8 cellular contexts compared by ENCODE assay signal in the genomic region with DNA sequence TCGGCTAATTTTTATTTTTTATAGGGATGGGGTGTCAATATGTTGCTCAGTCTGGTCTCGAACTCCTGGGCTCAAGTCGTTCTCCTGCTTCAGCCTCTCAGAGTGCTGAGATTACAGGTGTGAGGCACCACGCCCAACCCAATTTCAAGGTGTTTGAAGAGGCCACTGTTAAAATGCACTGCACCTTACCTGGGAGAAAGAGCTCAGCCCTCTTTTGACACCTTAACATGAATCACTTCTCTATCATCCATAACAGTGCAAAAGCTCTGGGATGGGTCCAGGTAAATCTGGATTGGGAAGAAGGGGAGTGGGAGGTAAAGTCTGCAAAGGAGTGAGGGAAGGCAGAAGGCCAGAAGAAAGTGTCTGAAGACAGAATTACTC. TPM values are rescaled to one million over a fixed set of nuclear protein-coding genes. Genes with fewer than 3 reads are reported as not detected.
A peak's percentile ranks its signal among the peaks of the same experiment; 100 is the strongest.
DNase-seq lines count a peak whose midpoint lies in the region; ATAC-seq and TF ChIP-seq lines count a peak whose summit lies in the region.

No MANE protein-coding gene starts in this region.

- no peaks in the 10 kb centered on the region for H3K27me3 Mint-ChIP-seq in activated CD4-positive, alpha-beta memory T cell treated with anti-CD3 and anti-CD28 coated beads, Interleukin-2, amount 10 ng/mL, durations not matched to agents 7 days and 5 days
- no peaks in the 10 kb centered on the region for H3K27me3 Mint-ChIP-seq in stimulated activated naive CD8-positive, alpha-beta T cell treated with anti-CD3 and anti-CD28 coated beads, Interleukin-15, amount 100 ng/mL, for 72 hours

- no peaks in the 10 kb centered on the region for H3K9me2 ChIP-seq in hepatocyte (replicated peaks; ENCODE audit: insufficient read depth)

- no peaks in the 10 kb centered on the region for H3K9me3 ChIP-seq in hepatocyte (ENCODE audit: low read depth)

- H3K4me2 ChIP-seq in hepatocyte = peak overlapping the region; percentile 93

- peaks cover 10% of the 10 kb centered on the region for H3K4me1 ChIP-seq in hepatocyte (ENCODE audit: insufficient read depth)

- H3K36me3 ChIP-seq in hepatocyte (replicated peaks; ENCODE audit: insufficient read depth, low read depth) = no peaks in the 10 kb centered on the region

- H3K4me3 ChIP-seq in hepatocyte = peak overlapping the region; percentile 51

- no peak for ATAC-seq in stimulated activated naive CD8-positive, alpha-beta T cell treated with anti-CD3 and anti-CD28 coated beads, Interleukin-15, amount 100 ng/mL, for 72 hours
- ATAC-seq in omental fat pad (ENCODE audit: low FRiP score) (no peak), HG03135 (IDR thresholded peaks at IDR 0.05; ENCODE audit: unreplicated experiment) (no peak)

- H3K9me3 Mint-ChIP-seq in activated CD4-positive, alpha-beta memory T cell treated with anti-CD3 and anti-CD28 coated beads, Interleukin-2, amount 10 ng/mL, durations not matched to agents 7 days and 5 days = no peaks in the 10 kb centered on the region
- H3K9me3 Mint-ChIP-seq in stimulated activated naive CD8-positive, alpha-beta T cell treated with anti-CD3 and anti-CD28 coated beads, Interleukin-15, amount 100 ng/mL, for 72 hours = no peaks in the 10 kb centered on the region

- peaks cover 40% of the 10 kb centered on the region for H3K79me2 ChIP-seq in hepatocyte

- no peaks in the 10 kb centered on the region for H3K27me3 ChIP-seq in hepatocyte

- 84% methylated on average over 4 of the region's 4 CpGs for WGBS in hepatocyte (ENCODE audit: low lambda C conversion rate, missing lambda C conversion rate)

- H2AFZ ChIP-seq in hepatocyte = peak overlapping the region; percentile 70

- peak; percentile 34 for DNase-seq in NCI-H1105 treated with DMSO at 0.1 percent for 48 hours (lab: John Stamatoyannopoulos, UW)
- DNase-seq in NCI-H1105 (lab: John Stamatoyannopoulos, UW) = no peak
- DNase-seq in activated CD4-positive, alpha-beta memory T cell treated with anti-CD3 and anti-CD28 coated beads, Interleukin-2, amount 10 ng/mL, durations not matched to agents 7 days and 5 days = no peak
- DNase-seq in hepatocyte (ENCODE audit: low spot score) = no peak
- no peak for DNase-seq in stimulated activated naive CD8-positive, alpha-beta T cell treated with anti-CD3 and anti-CD28 coated beads, Interleukin-15, amount 100 ng/mL, for 72 hours
- DNase-seq in omental fat pad (ENCODE audit: low spot score) = no peak
- no peak for DNase-seq in stimulated activated CD4-positive, alpha-beta T cell treated with anti-CD3 and anti-CD28 coated beads, Interleukin-4, amount 100 ng/mL, for 24 hours

- peak overlapping the region; percentile 58 for H3K27ac ChIP-seq in hepatocyte

- peaks cover 17% of the 10 kb centered on the region for H4K20me1 ChIP-seq in hepatocyte (ENCODE audit: insufficient read depth, poor library complexity, severe bottlenecking)

- peaks cover 53% of the 10 kb centered on the region for H3K4me1 Mint-ChIP-seq in activated CD4-positive, alpha-beta memory T cell treated with anti-CD3 and anti-CD28 coated beads, Interleukin-2, amount 10 ng/mL, durations not matched to agents 7 days and 5 days
- H3K4me1 Mint-ChIP-seq in stimulated activated naive CD8-positive, alpha-beta T cell treated with anti-CD3 and anti-CD28 coated beads, Interleukin-15, amount 100 ng/mL, for 72 hours = peaks cover 67% of the 10 kb centered on the region

- CTCF ChIA-PET in activated CD4-positive, alpha-beta memory T cell treated with anti-CD3 and anti-CD28 coated beads, Interleukin-2, amount 10 ng/mL, durations not matched to agents 7 days and 5 days (lab: Charles Lee) = interaction anchor here (0.7 to 2.1 kb wide), 22 partner anchors 8 to 430 kb away, joined by 3 to 27 read pairs (median 4); a partner anchor contains a TSS

- H3K4me3 Mint-ChIP-seq in activated CD4-positive, alpha-beta memory T cell treated with anti-CD3 and anti-CD28 coated beads, Interleukin-2, amount 10 ng/mL, durations not matched to agents 7 days and 5 days = peak overlapping the region; percentile 83
- peak overlapping the region; percentile 84 to 90 for H3K4me3 Mint-ChIP-seq in stimulated activated naive CD8-positive, alpha-beta T cell treated with anti-CD3 and anti-CD28 coated beads, Interleukin-15, amount 100 ng/mL, for 72 hours

- TF ChIP-seq CTCF in hepatocyte (IDR thresholded peaks at IDR 0.05; ENCODE audit: poor library complexity) (no peak), omental fat pad (IDR thresholded peaks at IDR 0.05) (no peak)

- peaks cover 35% of the 10 kb centered on the region for H3K36me3 Mint-ChIP-seq in activated CD4-positive, alpha-beta memory T cell treated with anti-CD3 and anti-CD28 coated beads, Interleukin-2, amount 10 ng/mL, durations not matched to agents 7 days and 5 days (ENCODE audit: low read depth)

- peak overlapping the region; percentile 7 for H3K27ac Mint-ChIP-seq in activated CD4-positive, alpha-beta memory T cell treated with anti-CD3 and anti-CD28 coated beads, Interleukin-2, amount 10 ng/mL, durations not matched to agents 7 days and 5 days
- H3K27ac Mint-ChIP-seq in stimulated activated naive CD8-positive, alpha-beta T cell treated with anti-CD3 and anti-CD28 coated beads, Interleukin-15, amount 100 ng/mL, for 72 hours = peak overlapping the region in 1 of 2 donors; percentile 59

- POLR2A ChIA-PET in activated CD4-positive, alpha-beta memory T cell treated with anti-CD3 and anti-CD28 coated beads, Interleukin-2, amount 10 ng/mL, durations not matched to agents 7 days and 5 days (lab: Charles Lee) = interaction anchor here (0.5 to 4.2 kb wide), 15 partner anchors 9 to 430 kb away, joined by 3 to 45 read pairs (median 6); a partner anchor contains a TSS

RNA-seq across cellular contexts. Expression of a gene that starts 0.6 kb away (rescaled TPM):
- total RNA-seq in activated CD4-positive, alpha-beta memory T cell treated with anti-CD3 and anti-CD28 coated beads, Interleukin-2, amount 10 ng/mL, durations not matched to agents 7 days and 5 days = 10 to 100 TPM; 66.1 to 66.6 TPM
- 16.0 and 16.7 TPM in 2 replicates for total RNA-seq in hepatocyte
- polyA plus RNA-seq in hepatocyte = 5.8 and 10.8 TPM in 2 replicates
- total RNA-seq in omental fat pad = 10 to 100 TPM; 10.6 to 83.3 (median 17.7) TPM

RNA-seq across cellular contexts. Expression of a gene that starts 44.7 kb away (rescaled TPM):
- total RNA-seq in activated CD4-positive, alpha-beta memory T cell treated with anti-CD3 and anti-CD28 coated beads, Interleukin-2, amount 10 ng/mL, durations not matched to agents 7 days and 5 days = 10 to 100 TPM; 13.5 to 14.5 TPM
- total RNA-seq in hepatocyte (3.3 and 4.6 TPM in 2 replicates), omental fat pad (1 to 10 TPM; 2.4 to 8.5 (median 5.0) TPM)
- 9.9 and 11.9 TPM in 2 replicates for polyA plus RNA-seq in hepatocyte

RNA-seq across cellular contexts. Expression of a gene that starts 47.5 kb away (rescaled TPM):
- 10 to 100 TPM; 12.1 to 13.7 TPM for total RNA-seq in activated CD4-positive, alpha-beta memory T cell treated with anti-CD3 and anti-CD28 coated beads, Interleukin-2, amount 10 ng/mL, durations not matched to agents 7 days and 5 days
- 10.7 and 12.5 TPM in 2 replicates for total RNA-seq in hepatocyte
- 5.1 and 8.1 TPM in 2 replicates for polyA plus RNA-seq in hepatocyte
- 10 to 100 TPM; 11.5 to 23.5 (median 17.1) TPM for total RNA-seq in omental fat pad
